1 cellular context compared by ENCODE assay signal in the genomic region with DNA sequence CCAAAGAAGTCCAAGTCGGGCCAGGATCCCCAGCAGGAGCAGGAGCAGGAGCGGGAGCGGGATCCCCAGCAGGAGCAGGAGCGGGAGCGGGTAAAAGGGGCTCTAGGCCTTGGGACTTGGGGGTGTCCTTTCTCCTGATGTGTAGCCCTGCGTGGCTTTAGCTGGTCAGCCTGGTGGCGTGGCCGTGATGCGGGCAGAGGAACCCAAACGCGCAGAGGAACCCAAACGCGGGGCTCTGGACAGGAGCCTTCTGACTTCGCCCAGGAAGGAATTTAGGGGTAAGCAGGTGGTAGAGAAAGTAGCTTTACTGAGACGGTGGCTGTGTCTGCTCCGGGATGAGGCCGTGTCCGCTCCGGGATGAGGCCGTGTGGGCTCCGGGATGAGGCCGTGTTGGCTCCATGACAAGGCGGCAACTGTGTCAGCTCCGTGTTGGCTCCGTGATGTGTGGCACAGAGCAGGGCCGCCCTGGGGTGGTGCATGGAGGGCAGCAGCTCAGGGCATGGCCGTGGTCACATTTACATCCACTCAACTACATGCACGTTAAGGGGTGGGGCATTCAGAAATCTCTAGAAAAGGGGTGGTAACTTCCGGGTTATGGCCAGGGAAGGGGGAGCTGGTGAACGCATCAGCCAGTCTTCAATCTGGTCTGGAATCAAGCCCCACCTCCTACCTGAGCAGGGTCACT.
TF ChIP-seq lines count a peak whose summit lies in the region.

No MANE protein-coding gene starts in this region.

TF ChIP-seq in HepG2, 621 proteins besides CTCF, POLR2A, EP300 and RAD21 (continued from another document and continues in another):
- no peak for TF ChIP-seq ZNF740 (CRISPR knock-in tag; IDR thresholded peaks at IDR 0.05)
- no peak for TF ChIP-seq IRF1 (CRISPR knock-in tag; IDR thresholded peaks at IDR 0.05; ENCODE audit: low read depth)
- TF ChIP-seq, protein P1, sequence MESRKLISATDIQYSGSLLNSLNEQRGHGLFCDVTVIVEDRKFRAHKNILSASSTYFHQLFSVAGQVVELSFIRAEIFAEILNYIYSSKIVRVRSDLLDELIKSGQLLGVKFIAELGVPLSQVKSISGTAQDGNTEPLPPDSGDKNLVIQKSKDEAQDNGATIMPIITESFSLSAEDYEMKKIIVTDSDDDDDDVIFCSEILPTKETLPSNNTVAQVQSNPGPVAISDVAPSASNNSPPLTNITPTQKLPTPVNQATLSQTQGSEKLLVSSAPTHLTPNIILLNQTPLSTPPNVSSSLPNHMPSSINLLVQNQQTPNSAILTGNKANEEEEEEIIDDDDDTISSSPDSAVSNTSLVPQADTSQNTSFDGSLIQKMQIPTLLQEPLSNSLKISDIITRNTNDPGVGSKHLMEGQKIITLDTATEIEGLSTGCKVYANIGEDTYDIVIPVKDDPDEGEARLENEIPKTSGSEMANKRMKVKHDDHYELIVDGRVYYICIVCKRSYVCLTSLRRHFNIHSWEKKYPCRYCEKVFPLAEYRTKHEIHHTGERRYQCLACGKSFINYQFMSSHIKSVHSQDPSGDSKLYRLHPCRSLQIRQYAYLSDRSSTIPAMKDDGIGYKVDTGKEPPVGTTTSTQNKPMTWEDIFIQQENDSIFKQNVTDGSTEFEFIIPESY (CRISPR knock-in tag; IDR thresholded peaks at IDR 0.05) = no peak
- peak; percentile 24 for TF ChIP-seq RXRA (CRISPR knock-in tag; IDR thresholded peaks at IDR 0.05)
- TF ChIP-seq SKI (IDR thresholded peaks at IDR 0.05; ENCODE audit: partially characterized antibody) = no peak
- TF ChIP-seq, protein P2, sequence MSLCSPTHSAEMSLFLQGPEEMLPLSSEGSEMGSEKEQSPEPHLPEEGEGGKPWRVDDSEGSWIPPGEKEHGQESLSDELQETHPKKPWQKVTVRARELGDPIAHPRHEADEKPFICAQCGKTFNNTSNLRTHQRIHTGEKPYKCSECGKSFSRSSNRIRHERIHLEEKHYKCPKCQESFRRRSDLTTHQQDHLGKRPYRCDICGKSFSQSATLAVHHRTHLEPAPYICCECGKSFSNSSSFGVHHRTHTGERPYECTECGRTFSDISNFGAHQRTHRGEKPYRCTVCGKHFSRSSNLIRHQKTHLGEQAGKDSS (CRISPR knock-in tag; IDR thresholded peaks at IDR 0.05; ENCODE audit: borderline replicate concordance, low read depth) = peak; percentile 79; the same call in 1 of the 2 replicates
- no peak for TF ChIP-seq ZNF572 (CRISPR knock-in tag; IDR thresholded peaks at IDR 0.05)
- no peak for TF ChIP-seq HNF4A (CRISPR knock-in tag; IDR thresholded peaks at IDR 0.05)
- no peak for TF ChIP-seq CREM (IDR thresholded peaks at IDR 0.05)
- no peak for TF ChIP-seq CREM (CRISPR knock-in tag; IDR thresholded peaks at IDR 0.05)
- TF ChIP-seq SALL1 (CRISPR knock-in tag; IDR thresholded peaks at IDR 0.05) = 0 out of 2 replicates have a peak, but pooled peaks have one; percentile 17
- peak; percentile 60; the same call in 1 of the 2 replicates for TF ChIP-seq HBP1 (CRISPR knock-in tag; IDR thresholded peaks at IDR 0.05; ENCODE audit: low read depth)
- TF ChIP-seq NR3C1 (CRISPR knock-in tag; IDR thresholded peaks at IDR 0.05) = no peak
- peak; percentile 68; the same call in 1 of the 2 replicates for TF ChIP-seq ZNF225 (CRISPR knock-in tag; IDR thresholded peaks at IDR 0.05)
- no peak for TF ChIP-seq SAFB2 (CRISPR knock-in tag; IDR thresholded peaks at IDR 0.05; ENCODE audit: borderline replicate concordance, low read depth)
- no peak for TF ChIP-seq AKNA (CRISPR knock-in tag; IDR thresholded peaks at IDR 0.05; ENCODE audit: borderline replicate concordance)
- TF ChIP-seq ZBTB8A (CRISPR knock-in tag; IDR thresholded peaks at IDR 0.05; ENCODE audit: borderline replicate concordance, low read depth) = no peak
- TF ChIP-seq MTF1 (CRISPR knock-in tag; IDR thresholded peaks at IDR 0.05) = no peak
- TF ChIP-seq GZF1 (CRISPR knock-in tag; IDR thresholded peaks at IDR 0.05) = no peak
- no peak for TF ChIP-seq ZNF207 (IDR thresholded peaks at IDR 0.05; ENCODE audit: borderline replicate concordance)
- TF ChIP-seq U2AF2 (IDR thresholded peaks at IDR 0.05; ENCODE audit: low read depth, low read length) = no peak
- TF ChIP-seq ZNF354B (CRISPR knock-in tag; IDR thresholded peaks at IDR 0.05) = no peak
- TF ChIP-seq SMAD3 (CRISPR knock-in tag; IDR thresholded peaks at IDR 0.05) = no peak
- no peak for TF ChIP-seq ZNF431 (CRISPR knock-in tag; IDR thresholded peaks at IDR 0.05; ENCODE audit: borderline replicate concordance, low read depth)
- TF ChIP-seq ZNF282 (IDR thresholded peaks at IDR 0.05; ENCODE audit: partially characterized antibody) = no peak
- TF ChIP-seq MBD4 (IDR thresholded peaks at IDR 0.05; ENCODE audit: borderline replicate concordance, low read length) = no peak
- TF ChIP-seq, protein P3, sequence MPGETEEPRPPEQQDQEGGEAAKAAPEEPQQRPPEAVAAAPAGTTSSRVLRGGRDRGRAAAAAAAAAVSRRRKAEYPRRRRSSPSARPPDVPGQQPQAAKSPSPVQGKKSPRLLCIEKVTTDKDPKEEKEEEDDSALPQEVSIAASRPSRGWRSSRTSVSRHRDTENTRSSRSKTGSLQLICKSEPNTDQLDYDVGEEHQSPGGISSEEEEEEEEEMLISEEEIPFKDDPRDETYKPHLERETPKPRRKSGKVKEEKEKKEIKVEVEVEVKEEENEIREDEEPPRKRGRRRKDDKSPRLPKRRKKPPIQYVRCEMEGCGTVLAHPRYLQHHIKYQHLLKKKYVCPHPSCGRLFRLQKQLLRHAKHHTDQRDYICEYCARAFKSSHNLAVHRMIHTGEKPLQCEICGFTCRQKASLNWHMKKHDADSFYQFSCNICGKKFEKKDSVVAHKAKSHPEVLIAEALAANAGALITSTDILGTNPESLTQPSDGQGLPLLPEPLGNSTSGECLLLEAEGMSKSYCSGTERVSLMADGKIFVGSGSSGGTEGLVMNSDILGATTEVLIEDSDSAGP (CRISPR knock-in tag; IDR thresholded peaks at IDR 0.05; ENCODE audit: borderline replicate concordance) = peak; percentile 60; the same call in 1 of the 2 replicates
- TF ChIP-seq TARDBP (CRISPR knock-in tag; IDR thresholded peaks at IDR 0.05) = 0 out of 2 replicates have a peak, but pooled peaks have one; percentile 31
- TF ChIP-seq ZNF501 (CRISPR knock-in tag; IDR thresholded peaks at IDR 0.05) = no peak
- 0 out of 4 replicates have a peak, but pooled peaks of 1 of the 2 experiments have one; percentile 51 for TF ChIP-seq KLF16 (CRISPR knock-in tag; IDR thresholded peaks at IDR 0.05)
- TF ChIP-seq CEBPB (IDR thresholded peaks at IDR 0.05; ENCODE audit: borderline replicate concordance, low read depth, low read length) = no peak
- TF ChIP-seq TCF12 (IDR thresholded peaks at IDR 0.05) = no peak
- TF ChIP-seq TCF12 (CRISPR knock-in tag; IDR thresholded peaks at IDR 0.05) = no peak
- no peak for TF ChIP-seq FOXP4 (CRISPR knock-in tag; IDR thresholded peaks at IDR 0.05)
- no peak for TF ChIP-seq ISL2 (CRISPR knock-in tag; IDR thresholded peaks at IDR 0.05)
- TF ChIP-seq ZNF770 (CRISPR knock-in tag; IDR thresholded peaks at IDR 0.05) = no peak
- TF ChIP-seq, protein P4, sequence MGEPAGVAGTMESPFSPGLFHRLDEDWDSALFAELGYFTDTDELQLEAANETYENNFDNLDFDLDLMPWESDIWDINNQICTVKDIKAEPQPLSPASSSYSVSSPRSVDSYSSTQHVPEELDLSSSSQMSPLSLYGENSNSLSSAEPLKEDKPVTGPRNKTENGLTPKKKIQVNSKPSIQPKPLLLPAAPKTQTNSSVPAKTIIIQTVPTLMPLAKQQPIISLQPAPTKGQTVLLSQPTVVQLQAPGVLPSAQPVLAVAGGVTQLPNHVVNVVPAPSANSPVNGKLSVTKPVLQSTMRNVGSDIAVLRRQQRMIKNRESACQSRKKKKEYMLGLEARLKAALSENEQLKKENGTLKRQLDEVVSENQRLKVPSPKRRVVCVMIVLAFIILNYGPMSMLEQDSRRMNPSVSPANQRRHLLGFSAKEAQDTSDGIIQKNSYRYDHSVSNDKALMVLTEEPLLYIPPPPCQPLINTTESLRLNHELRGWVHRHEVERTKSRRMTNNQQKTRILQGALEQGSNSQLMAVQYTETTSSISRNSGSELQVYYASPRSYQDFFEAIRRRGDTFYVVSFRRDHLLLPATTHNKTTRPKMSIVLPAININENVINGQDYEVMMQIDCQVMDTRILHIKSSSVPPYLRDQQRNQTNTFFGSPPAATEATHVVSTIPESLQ (CRISPR knock-in tag; conservative IDR thresholded peaks at IDR 0.05) = no peak
- TF ChIP-seq CHCHD3 (CRISPR knock-in tag; IDR thresholded peaks at IDR 0.05) = no peak
- no peak for TF ChIP-seq PHB2 (IDR thresholded peaks at IDR 0.05; ENCODE audit: partially characterized antibody)
